20 cellular contexts compared by ENCODE assay signal in the genomic region with DNA sequence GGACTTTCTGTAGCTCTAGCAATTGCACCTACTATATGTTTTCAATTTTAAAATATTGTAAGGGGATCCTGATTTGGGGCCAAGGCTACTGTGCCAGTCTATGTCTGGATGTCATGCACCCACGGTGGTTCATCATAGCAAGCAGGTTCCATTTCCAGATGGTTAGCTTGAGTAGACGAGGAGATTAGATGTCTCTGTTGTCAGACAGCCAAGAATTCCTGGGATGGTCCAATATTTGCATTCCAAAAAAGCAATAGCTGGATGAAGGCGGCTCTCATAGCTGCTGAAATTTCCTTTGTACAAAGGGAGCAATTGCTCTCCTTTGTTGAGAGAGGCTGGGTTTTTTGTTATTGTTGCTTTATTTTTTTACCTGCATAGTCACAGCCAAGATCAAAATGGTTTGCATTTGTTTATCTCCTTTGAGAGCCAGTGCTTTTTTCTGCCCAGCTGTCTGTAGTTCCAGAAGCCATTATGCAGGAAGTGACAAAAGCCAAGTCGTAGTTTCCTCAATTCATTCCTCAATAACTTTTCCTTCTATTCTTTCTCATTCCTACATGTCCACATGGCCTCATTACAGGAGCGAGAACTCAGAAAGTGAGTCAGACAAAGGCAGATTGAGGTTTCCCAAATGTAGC.
A peak's percentile ranks its signal among the peaks of the same experiment; 100 is the strongest.
DNase-seq lines count a peak whose midpoint lies in the region; ATAC-seq, FAIRE-seq and TF ChIP-seq lines count a peak whose summit lies in the region.
"Had no signal": no experiment of that assay in that cellular context is flagged by ENCODE, and none has a peak within 500 bp of the region (broad histone marks: within the 10 kb centered on the region; RNA-seq: fewer than 3 reads in every experiment).

No MANE protein-coding gene starts in this region.

- intact Hi-C loops in endothelial cell of umbilical vein (cut with micrococcal nuclease) = no loop called here
- intact Hi-C loops in activated T-helper 1 cell treated with anti-CD3 and anti-CD28 coated beads, Interleukin-12 subunit alpha, Interleukin-12 subunit beta, Interleukin-2, Interleukin-4 antibody, amounts not matched to agents 30 ng/mL and 10 ng/mL and 1 ng/mL, durations not matched to agents 14 hours and 24 hours and 36 hours (cut with micrococcal nuclease) = no loop called here

- ATAC-seq in GM21528 (IDR thresholded peaks at IDR 0.05; ENCODE audit: low FRiP score, unreplicated experiment) = no peak
- ATAC-seq: body of pancreas, gastroesophageal sphincter, lower lobe of right lung, mucosa of descending colon, upper lobe of right lung had no signal

- no peaks in the 10 kb centered on the region for H3K36me3 Mint-ChIP-seq in activated T-helper 1 cell treated with anti-CD3 and anti-CD28 coated beads, Interleukin-12 subunit alpha, Interleukin-12 subunit beta, Interleukin-2, Interleukin-4 antibody, amounts not matched to agents 30 ng/mL and 10 ng/mL and 1 ng/mL, durations not matched to agents 14 hours and 24 hours and 36 hours (ENCODE audit: low read depth)

- TF ChIP-seq CTCF in Loucy (conservative IDR thresholded peaks at IDR 0.05; ENCODE audit: low read length) (no peak), endothelial cell of umbilical vein (IDR thresholded peaks at IDR 0.05; ENCODE audit: extremely low read depth in 1 of 2, insufficient read depth in 1 of 2, low read depth in 1 of 2, low read length in 2 of 2) (no peak)

- H3K27me3 Mint-ChIP-seq in activated T-helper 1 cell treated with anti-CD3 and anti-CD28 coated beads, Interleukin-12 subunit alpha, Interleukin-12 subunit beta, Interleukin-2, Interleukin-4 antibody, amounts not matched to agents 30 ng/mL and 10 ng/mL and 1 ng/mL, durations not matched to agents 14 hours and 24 hours and 36 hours (ENCODE audit: insufficient read depth) = peaks cover 2% of the 10 kb centered on the region

- H3K9me1 ChIP-seq in endothelial cell of umbilical vein (replicated peaks; ENCODE audit: control insufficient read depth, extremely low read depth, insufficient read depth, low read length) = no peaks in the 10 kb centered on the region

- H4K20me1 ChIP-seq in Loucy (ENCODE audit: insufficient read depth, low read length, poor library complexity, severe bottlenecking) (no peaks in the 10 kb centered on the region), endothelial cell of umbilical vein (replicated peaks; ENCODE audit: control insufficient read depth, extremely low read depth, insufficient read depth, low read length) (no peaks in the 10 kb centered on the region), GM23248 (ENCODE audit: insufficient read depth) (no peaks in the 10 kb centered on the region)

- no peak overlapping the region for H3K27ac Mint-ChIP-seq in activated T-helper 1 cell treated with anti-CD3 and anti-CD28 coated beads, Interleukin-12 subunit alpha, Interleukin-12 subunit beta, Interleukin-2, Interleukin-4 antibody, amounts not matched to agents 30 ng/mL and 10 ng/mL and 1 ng/mL, durations not matched to agents 14 hours and 24 hours and 36 hours
- H3K27ac Mint-ChIP-seq: activated CD4-positive, alpha-beta T cell treated with anti-CD3 and anti-CD28 coated beads, Interleukin-2, amount 10 ng/mL, durations not matched to agents 7 days and 5 days had no signal

- DNase-seq in COR-L47 (lab: John Stamatoyannopoulos, UW) (peak; percentile 63), NCI-H446 (lab: John Stamatoyannopoulos, UW) (peak; percentile 52 to 92), endothelial cell of umbilical vein (ENCODE audit: low read depth, low spot score) (peak; percentile 6), GM23248 (no peak)
- no peak for DNase-seq in activated T-helper 1 cell treated with anti-CD3 and anti-CD28 coated beads, Interleukin-12 subunit alpha, Interleukin-12 subunit beta, Interleukin-2, Interleukin-4 antibody, amounts not matched to agents 30 ng/mL and 10 ng/mL and 1 ng/mL, durations not matched to agents 14 hours and 24 hours and 36 hours (ENCODE audit: low spot score)
- DNase-seq: activated CD4-positive, alpha-beta T cell treated with anti-CD3 and anti-CD28 coated beads, Interleukin-2, amount 10 ng/mL, durations not matched to agents 7 days and 5 days; body of pancreas; DMS153; GF-D8; islet precursor cell; Karpas-422; lower lobe of right lung; mucosa of descending colon; T-helper 2 cell; upper lobe of right lung had no signal

- H3K27ac ChIP-seq in endothelial cell of umbilical vein (ENCODE audit: insufficient read depth, low read depth, low read length) = no peak overlapping the region
- H3K27ac ChIP-seq in GM23248 = no peak overlapping the region
- H3K27ac ChIP-seq: body of pancreas, gastroesophageal sphincter, lower lobe of right lung, upper lobe of right lung, VCaP had no signal

- in situ Hi-C loops in GM23248 (cut with MboI) = no loop called here

- no peaks in the 10 kb centered on the region for H3K79me2 ChIP-seq in Loucy (ENCODE audit: insufficient read depth, low read length)
- H3K79me2 ChIP-seq in endothelial cell of umbilical vein (ENCODE audit: control insufficient read depth, insufficient read depth, low read length) = no peaks in the 10 kb centered on the region
- H3K79me2 ChIP-seq in GM23248 (ENCODE audit: insufficient read depth) = no peaks in the 10 kb centered on the region

- no peaks in the 10 kb centered on the region for H3K9me3 Mint-ChIP-seq in activated T-helper 1 cell treated with anti-CD3 and anti-CD28 coated beads, Interleukin-12 subunit alpha, Interleukin-12 subunit beta, Interleukin-2, Interleukin-4 antibody, amounts not matched to agents 30 ng/mL and 10 ng/mL and 1 ng/mL, durations not matched to agents 14 hours and 24 hours and 36 hours
- H3K9me3 Mint-ChIP-seq: activated CD4-positive, alpha-beta T cell treated with anti-CD3 and anti-CD28 coated beads, Interleukin-2, amount 10 ng/mL, durations not matched to agents 7 days and 5 days had no signal

- H3K4me2 ChIP-seq in Loucy (ENCODE audit: low read depth, low read length, poor library complexity, severe bottlenecking) (no peak overlapping the region), endothelial cell of umbilical vein (ENCODE audit: insufficient read depth, low read length) (no peak overlapping the region), GM23248 (ENCODE audit: unreplicated experiment) (no peak overlapping the region)

- dilution Hi-C loops in endothelial cell of umbilical vein (cut with MboI; ENCODE audit: extremely low pct_ligation_motif_present, low sequenced_read_pairs) = no loop called here

- H3K9me2 ChIP-seq in Loucy (replicated peaks; ENCODE audit: low read depth, low read length) = no peaks in the 10 kb centered on the region
- H3K9me2 ChIP-seq in GM23248 (ENCODE audit: insufficient read depth) = no peaks in the 10 kb centered on the region

- no peaks in the 10 kb centered on the region for H3K36me3 ChIP-seq in Loucy (ENCODE audit: insufficient read depth, low read length)
- H3K36me3 ChIP-seq in endothelial cell of umbilical vein (ENCODE audit: control insufficient read depth in 2 of 2, extremely low read depth in 1 of 2, insufficient read depth in 2 of 2, low read length in 2 of 2) = no peaks in the 10 kb centered on the region
- H3K36me3 ChIP-seq in GM23248 (ENCODE audit: low read depth) = no peaks in the 10 kb centered on the region
- H3K36me3 ChIP-seq: gastroesophageal sphincter, lower lobe of right lung, upper lobe of right lung had no signal

- H3K4me1 ChIP-seq in Loucy (ENCODE audit: insufficient read depth, low read length, poor library complexity, severe bottlenecking) (no peaks in the 10 kb centered on the region), endothelial cell of umbilical vein (ENCODE audit: control insufficient read depth, extremely low read depth, insufficient read depth, low read length) (no peaks in the 10 kb centered on the region), GM23248 (ENCODE audit: insufficient read depth) (no peaks in the 10 kb centered on the region)
- H3K4me1 ChIP-seq: gastroesophageal sphincter, lower lobe of right lung, upper lobe of right lung had no signal

- POLR2A ChIA-PET in endothelial cell of umbilical vein (lab: Charles Lee) = interaction anchor here (0.6 kb wide), 1 partner anchor 243 kb away, joined by 3 read pairs; no protein-coding TSS in a partner anchor

- peak overlapping the region; percentile 69 for H2AFZ ChIP-seq in Loucy (ENCODE audit: low read length)
- no peak overlapping the region for H2AFZ ChIP-seq in endothelial cell of umbilical vein (ENCODE audit: low read depth, low read length)
- H2AFZ ChIP-seq in GM23248 = no peak overlapping the region

- H3K4me3 ChIP-seq in Loucy (ENCODE audit: low read length, poor library complexity, severe bottlenecking) = no peak overlapping the region
- no peak overlapping the region for H3K4me3 ChIP-seq in endothelial cell of umbilical vein (replicated peaks in 1 of 3; ENCODE audit: insufficient read depth in 1 of 3, low read depth in 1 of 3, low read length in 3 of 3)
- no peak overlapping the region for H3K4me3 ChIP-seq in GM23248
- H3K4me3 ChIP-seq: body of pancreas, gastroesophageal sphincter, lower lobe of right lung, mucosa of descending colon, upper lobe of right lung had no signal

- H3F3A ChIP-seq in Loucy (ENCODE audit: low read depth) (no peaks in the 10 kb centered on the region), GM23248 (ENCODE audit: insufficient read depth) (no peaks in the 10 kb centered on the region)

- H3K9ac ChIP-seq in Loucy (ENCODE audit: low read depth, low read length, poor library complexity, severe bottlenecking) = no peak overlapping the region
- no peak overlapping the region for H3K9ac ChIP-seq in endothelial cell of umbilical vein (replicated peaks; ENCODE audit: extremely low read depth, insufficient read depth, low read length)
- H3K9ac ChIP-seq in GM23248 = no peak overlapping the region

- H3K9me3 ChIP-seq in Loucy (ENCODE audit: insufficient read depth, low read depth, low read length) (no peaks in the 10 kb centered on the region), endothelial cell of umbilical vein (replicated peaks; ENCODE audit: control insufficient read depth, insufficient read depth, low read length) (no peaks in the 10 kb centered on the region), GM23248 (ENCODE audit: low read depth) (no peaks in the 10 kb centered on the region)
- H3K9me3 ChIP-seq: body of pancreas, gastroesophageal sphincter, lower lobe of right lung, mucosa of descending colon, upper lobe of right lung had no signal

- no TSS peak for BruUV-seq in endothelial cell of umbilical vein (replicated peaks; lab: Mats Ljungman, UMichigan)

- H3K27me3 ChIP-seq in Loucy (ENCODE audit: insufficient read depth, low read length, poor library complexity, severe bottlenecking) = no peaks in the 10 kb centered on the region
- H3K27me3 ChIP-seq in endothelial cell of umbilical vein (ENCODE audit: control insufficient read depth in 2 of 2, insufficient read depth in 2 of 2, low read length in 2 of 2) = peaks cover 2 to 3% of the 10 kb centered on the region in 2 experiments
- no peaks in the 10 kb centered on the region for H3K27me3 ChIP-seq in GM23248 (replicated peaks; ENCODE audit: insufficient read depth)
- H3K27me3 ChIP-seq: body of pancreas, gastroesophageal sphincter, upper lobe of right lung had no signal

- WGBS in GM23248 (ENCODE audit: low coverage in 1 of 2, low lambda C conversion rate in 2 of 2, missing lambda C conversion rate in 2 of 2), 2 experiments = 16 to 17% methylated on average over 5 of the region's 5 CpGs

- peak; percentile 12 for FAIRE-seq in endothelial cell of umbilical vein (lab: Jason Lieb, UNC)

- CTCF ChIA-PET in endothelial cell of umbilical vein (lab: Charles Lee) = interaction anchor here (1.5 kb wide), 1 partner anchor 14 kb away, joined by 4 read pairs; no protein-coding TSS in a partner anchor

- H3K4me3 Mint-ChIP-seq in activated T-helper 1 cell treated with anti-CD3 and anti-CD28 coated beads, Interleukin-12 subunit alpha, Interleukin-12 subunit beta, Interleukin-2, Interleukin-4 antibody, amounts not matched to agents 30 ng/mL and 10 ng/mL and 1 ng/mL, durations not matched to agents 14 hours and 24 hours and 36 hours = no peak overlapping the region
- H3K4me3 Mint-ChIP-seq: activated CD4-positive, alpha-beta T cell treated with anti-CD3 and anti-CD28 coated beads, Interleukin-2, amount 10 ng/mL, durations not matched to agents 7 days and 5 days; neural crest cell had no signal

- no peak for TF ChIP-seq POLR2A in endothelial cell of umbilical vein (IDR thresholded peaks at IDR 0.05; ENCODE audit: low read depth, low read length)

- H3K4me1 Mint-ChIP-seq in activated T-helper 1 cell treated with anti-CD3 and anti-CD28 coated beads, Interleukin-12 subunit alpha, Interleukin-12 subunit beta, Interleukin-2, Interleukin-4 antibody, amounts not matched to agents 30 ng/mL and 10 ng/mL and 1 ng/mL, durations not matched to agents 14 hours and 24 hours and 36 hours (ENCODE audit: low read depth) = no peaks in the 10 kb centered on the region
- H3K4me1 Mint-ChIP-seq: activated CD4-positive, alpha-beta T cell treated with anti-CD3 and anti-CD28 coated beads, Interleukin-2, amount 10 ng/mL, durations not matched to agents 7 days and 5 days had no signal

Comparison
In these comparisons a context has a peak if more than half of its experiments do, and no peak if none do; other contexts are left out.
1. DNase-seq: peak in COR-L47 (single experiment), NCI-H446 (2 of 2) and endothelial cell of umbilical vein (single experiment); none in activated T-helper 1 cell treated with anti-CD3 and anti-CD28 coated beads, Interleukin-12 subunit alpha, Interleukin-12 subunit beta, Interleukin-2, Interleukin-4 antibody, amounts not matched to agents 30 ng/mL and 10 ng/mL and 1 ng/mL, durations not matched to agents 14 hours and 24 hours and 36 hours (single experiment) and GM23248 (single experiment).